23 cellular contexts compared by ENCODE assay signal in genomic region chr2:8317419-8317818, GRCh38.
A peak's percentile ranks its signal among the peaks of the same experiment; 100 is the strongest.
DNase-seq lines count a peak whose midpoint lies in the region; ATAC-seq and TF ChIP-seq lines count a peak whose summit lies in the region.
"Had no signal": no experiment of that assay in that cellular context is flagged by ENCODE, and none has a peak within 500 bp of the region (broad histone marks: within the 10 kb centered on the region; RNA-seq: fewer than 3 reads in every experiment).

No MANE protein-coding gene starts in this region.

- no peak overlapping the region for H4K8ac ChIP-seq in neuronal stem cell (ENCODE audit: low read depth, low read length)

- H2BK5ac ChIP-seq in neuronal stem cell (ENCODE audit: low read length) = no peak overlapping the region

- H3K27me3 Mint-ChIP-seq in Calu3 (ENCODE audit: unreplicated experiment) (no peaks in the 10 kb centered on the region), T-helper 17 cell (no peaks in the 10 kb centered on the region)
- H3K27me3 Mint-ChIP-seq in dendritic cell treated with granulocyte-macrophage colony-stimulating factor and Interleukin-4, amounts not matched to agents 40 ng/mL and 50 ng/mL, for 4 days = no peaks in the 10 kb centered on the region
- H3K27me3 Mint-ChIP-seq: CD4-positive, alpha-beta T cell had no signal

- TF ChIP-seq CTCF in Calu3 (IDR thresholded peaks at IDR 0.05; ENCODE audit: unreplicated experiment) = no peak

- no peaks in the 10 kb centered on the region for H3K9me3 Mint-ChIP-seq in Calu3 (ENCODE audit: low read depth, unreplicated experiment)
- H3K9me3 Mint-ChIP-seq in dendritic cell treated with granulocyte-macrophage colony-stimulating factor and Interleukin-4, amounts not matched to agents 40 ng/mL and 50 ng/mL, for 4 days = peaks cover 9% of the 10 kb centered on the region
- H3K9me3 Mint-ChIP-seq: CD4-positive, alpha-beta T cell had no signal

- CTCF ChIA-PET in Calu3 (lab: Charles Lee) = no interaction called here

- peak overlapping the region; percentile 47 for H2AK5ac ChIP-seq in neuronal stem cell (ENCODE audit: low read depth, low read length)

- no peak overlapping the region for H3K27ac ChIP-seq in neuronal stem cell (replicated peaks; ENCODE audit: low read length)
- H3K27ac ChIP-seq: BLaER1, PC-9, SK-N-MC had no signal

- no peak overlapping the region for H3K4me3 ChIP-seq in neuronal stem cell (ENCODE audit: low read length in 2 of 2)
- H3K4me3 ChIP-seq: BLaER1, MG63, PC-9, SK-N-MC had no signal

- ATAC-seq in T-helper 17 cell = no peak
- no peak for ATAC-seq in HG02642 (IDR thresholded peaks at IDR 0.05; ENCODE audit: poor library complexity, unreplicated experiment)
- no peak for ATAC-seq in HG03432 (IDR thresholded peaks at IDR 0.05; ENCODE audit: unreplicated experiment)

- H3K18ac ChIP-seq in neuronal stem cell (ENCODE audit: low read length) = peak overlapping the region; percentile 84

- H2BK120ac ChIP-seq in neuronal stem cell (ENCODE audit: low read depth, low read length) = no peak overlapping the region

- DNase-seq in Calu3 (no peak), T-helper 17 cell (no peak), neuronal stem cell (ENCODE audit: low spot score) (no peak), DMS79 treated with DMSO at 0.1 percent for 48 hours (lab: John Stamatoyannopoulos, UW) (no peak)
- DNase-seq: CD4-positive, alpha-beta T cell; COR-L47; DMS 273 treated with DMSO at 0.1 percent for 48 hours; DND-41; MG63; NCI-H1417; NCI-H187 treated with DMSO at 0.1 percent for 48 hours; NCI-H226; NCI-H510A treated with DMSO at 0.1 percent for 48 hours; NCI-H748 treated with DMSO at 0.1 percent for 48 hours; PC-9; RPMI8226; SHP77; SW 1271 had no signal

- no peaks in the 10 kb centered on the region for H3K36me3 Mint-ChIP-seq in Calu3 (ENCODE audit: insufficient read depth, unreplicated experiment)
- H3K36me3 Mint-ChIP-seq in T-helper 17 cell (ENCODE audit: low read depth) = peaks cover 5% of the 10 kb centered on the region
- H3K36me3 Mint-ChIP-seq in dendritic cell treated with granulocyte-macrophage colony-stimulating factor and Interleukin-4, amounts not matched to agents 40 ng/mL and 50 ng/mL, for 4 days (ENCODE audit: low read depth) = peaks cover 6% of the 10 kb centered on the region

- H3K4me1 Mint-ChIP-seq in Calu3 (ENCODE audit: low read depth, unreplicated experiment) = peaks cover 24% of the 10 kb centered on the region
- H3K4me1 Mint-ChIP-seq in T-helper 17 cell = peaks cover 24% of the 10 kb centered on the region
- H3K4me1 Mint-ChIP-seq in dendritic cell treated with granulocyte-macrophage colony-stimulating factor and Interleukin-4, amounts not matched to agents 40 ng/mL and 50 ng/mL, for 4 days (ENCODE audit: low read depth) = peaks cover 71% of the 10 kb centered on the region

- peak overlapping the region; percentile 6 for H3K27ac Mint-ChIP-seq in Calu3 (ENCODE audit: unreplicated experiment)
- H3K27ac Mint-ChIP-seq in T-helper 17 cell = peak overlapping the region; percentile 71
- peak overlapping the region; percentile 58 for H3K27ac Mint-ChIP-seq in dendritic cell treated with granulocyte-macrophage colony-stimulating factor and Interleukin-4, amounts not matched to agents 40 ng/mL and 50 ng/mL, for 4 days
- H3K27ac Mint-ChIP-seq: CD4-positive, alpha-beta T cell had no signal

- no peaks in the 10 kb centered on the region for H3K79me1 ChIP-seq in neuronal stem cell (ENCODE audit: low read depth, low read length)

- no peaks in the 10 kb centered on the region for H3K27me3 ChIP-seq in neuronal stem cell (ENCODE audit: control insufficient read depth in 3 of 3, insufficient read depth in 3 of 3, low read depth in 1 of 3, low read length in 3 of 3)
- H3K27me3 ChIP-seq: BLaER1, MG63 had no signal

- no peak overlapping the region for H2AFZ ChIP-seq in neuronal stem cell (ENCODE audit: low read length)
- H2AFZ ChIP-seq: PC-9 had no signal

- H4K91ac ChIP-seq in neuronal stem cell (ENCODE audit: low read depth, low read length, poor library complexity) = peak overlapping the region; percentile 14

- no peak overlapping the region for H3K4me2 ChIP-seq in neuronal stem cell (ENCODE audit: insufficient read depth, low read length, poor library complexity, severe bottlenecking)
- H3K4me2 ChIP-seq: BLaER1, PC-9 had no signal

- H2BK15ac ChIP-seq in neuronal stem cell (ENCODE audit: low read length) = no peak overlapping the region

- no peak overlapping the region for H3K9ac ChIP-seq in neuronal stem cell (ENCODE audit: low read depth, low read length, poor library complexity)
- H3K9ac ChIP-seq: BLaER1 had no signal

- intact Hi-C loops in Calu3 (cut with micrococcal nuclease; ENCODE audit: unreplicated experiment) = no loop called here
- intact Hi-C loops in dendritic cell treated with granulocyte-macrophage colony-stimulating factor and Interleukin-4, amounts not matched to agents 40 ng/mL and 50 ng/mL, for 4 days (cut with micrococcal nuclease) = no loop called here

- H3K23ac ChIP-seq in neuronal stem cell (ENCODE audit: low read depth, low read length, poor library complexity) = no peak overlapping the region

- H2BK12ac ChIP-seq in neuronal stem cell (ENCODE audit: low read length) = peak overlapping the region; percentile 67

- H3K4ac ChIP-seq in neuronal stem cell (ENCODE audit: low read length) = no peak overlapping the region

- H3K14ac ChIP-seq in neuronal stem cell (ENCODE audit: low read length) = no peak overlapping the region

- H3K9me3 ChIP-seq in T-helper 17 cell (ENCODE audit: control insufficient read depth, low read length, poor library complexity, severe bottlenecking) = no peaks in the 10 kb centered on the region
- H3K9me3 ChIP-seq in neuronal stem cell (replicated peaks in 1 of 2; ENCODE audit: control insufficient read depth in 2 of 2, insufficient read depth in 1 of 2, low read depth in 1 of 2, low read length in 2 of 2) = no peaks in the 10 kb centered on the region
- H3K9me3 ChIP-seq: BLaER1, MG63 had no signal

- H3K4me3 Mint-ChIP-seq in Calu3 (ENCODE audit: low read depth, unreplicated experiment) = no peak overlapping the region
- H3K4me3 Mint-ChIP-seq in T-helper 17 cell = no peak overlapping the region
- H3K4me3 Mint-ChIP-seq in dendritic cell treated with granulocyte-macrophage colony-stimulating factor and Interleukin-4, amounts not matched to agents 40 ng/mL and 50 ng/mL, for 4 days = no peak overlapping the region
- H3K4me3 Mint-ChIP-seq: CD4-positive, alpha-beta T cell had no signal

- no TSS peak for BruUV-seq in Calu3 (replicated peaks; lab: Mats Ljungman, UMichigan)

- H3K4me1 ChIP-seq in neuronal stem cell (ENCODE audit: control insufficient read depth in 2 of 2, insufficient read depth in 1 of 2, low read depth in 1 of 2, low read length in 2 of 2) = peaks cover 7 to 15% of the 10 kb centered on the region in 2 donors

- no peaks in the 10 kb centered on the region for H3K36me3 ChIP-seq in neuronal stem cell (replicated peaks in 1 of 2; ENCODE audit: control insufficient read depth in 2 of 2, insufficient read depth in 2 of 2, low read length in 2 of 2)
- H3K36me3 ChIP-seq: BLaER1, MG63 had no signal

- no CpG with 5 or more reads among the region's 10 CpGs for WGBS in neuronal stem cell (ENCODE audit: extremely low coverage in 2 of 2, insufficient read length in 2 of 2, insufficient replicate concordance in 1 of 2), 2 donors

Comparison
In these comparisons a context has a peak if more than half of its experiments do, and no peak if none do; other contexts are left out.
1. H3K27ac Mint-ChIP-seq: peak in every context shown above with its lines; median percentile 71 in T-helper 17 cell; 58 in dendritic cell treated with granulocyte-macrophage colony-stimulating factor and Interleukin-4, amounts not matched to agents 40 ng/mL and 50 ng/mL, for 4 days; 6 in Calu3.